9 cellular contexts compared by ENCODE assay signal in the genomic region with DNA sequence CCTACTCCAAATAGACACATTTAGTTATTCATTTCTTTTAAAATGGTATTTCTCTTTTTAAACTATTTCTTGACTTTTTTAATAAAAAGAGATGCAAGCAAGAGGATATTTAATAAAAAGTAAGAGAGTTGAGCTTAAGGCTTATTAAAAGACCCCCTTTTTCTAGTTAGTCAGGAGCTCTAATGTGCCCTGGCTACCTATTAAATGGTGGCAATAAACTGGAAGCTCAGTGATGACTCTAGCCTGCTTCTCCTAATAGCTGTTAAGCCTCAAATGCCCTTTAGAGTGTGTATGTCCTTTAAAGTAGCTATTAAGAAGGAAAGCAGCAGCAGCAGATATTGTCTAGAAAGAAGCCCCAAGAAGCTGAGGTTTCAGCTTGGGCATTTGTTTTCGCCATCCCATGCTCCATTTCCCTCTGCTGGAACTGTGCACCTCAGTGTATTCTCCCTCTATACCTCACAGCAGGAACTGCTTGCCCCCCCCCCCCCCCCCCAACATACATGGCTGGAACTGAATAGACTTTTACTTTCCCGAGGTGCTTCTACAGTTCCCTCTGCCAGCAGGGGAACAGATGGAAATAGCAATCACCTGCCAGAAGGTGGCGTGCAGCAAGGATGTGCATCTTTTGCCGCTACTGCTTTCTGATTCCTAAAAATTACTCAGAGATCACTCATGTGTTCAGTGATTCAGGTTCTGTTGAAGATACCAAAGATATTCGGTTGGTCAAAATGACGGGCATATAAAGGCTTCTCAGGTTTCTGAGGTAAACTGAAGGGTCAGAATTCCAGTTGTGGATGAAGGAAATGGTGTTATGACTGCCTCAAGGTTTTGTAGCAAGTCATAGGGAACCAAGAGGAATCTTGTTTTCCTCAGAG. TPM values are rescaled to one million over a fixed set of nuclear protein-coding genes. Genes with fewer than 3 reads are reported as not detected.
A peak's percentile ranks its signal among the peaks of the same experiment; 100 is the strongest.
DNase-seq lines count a peak whose midpoint lies in the region; ATAC-seq and TF ChIP-seq lines count a peak whose summit lies in the region.
"Had no signal": no experiment of that assay in that cellular context is flagged by ENCODE, and none has a peak within 500 bp of the region (broad histone marks: within the 10 kb centered on the region; RNA-seq: fewer than 3 reads in every experiment).

No MANE protein-coding gene starts in this region.

- in situ Hi-C loops in brain microvascular endothelial cell (cut with HindIII; ENCODE audit: low pct_ligation_motif_present, low sequenced_read_pairs) = loop anchor here (25.0 kb wide), 2 partner anchors 184 to 241 kb away; partner anchors contain the start of gene NUF2

- H3K4me3 ChIP-seq in MG63 = no peak overlapping the region
- H3K4me3 ChIP-seq in SU-DHL-6 (ENCODE audit: insufficient read depth, low read length, poor library complexity, severe bottlenecking) = no peak overlapping the region
- peak overlapping the region; percentile 62 for H3K4me3 ChIP-seq in brain microvascular endothelial cell (ENCODE audit: low read depth, low read length)

- H3K36me3 ChIP-seq in MG63 = no peaks in the 10 kb centered on the region
- no peaks in the 10 kb centered on the region for H3K36me3 ChIP-seq in SU-DHL-6 (ENCODE audit: low read length)
- H3K36me3 ChIP-seq in brain microvascular endothelial cell (replicated peaks) = peaks cover 63% of the 10 kb centered on the region

- H3K9ac ChIP-seq in SU-DHL-6 (ENCODE audit: low read length) = no peak overlapping the region

- H3K79me2 ChIP-seq in SU-DHL-6 (ENCODE audit: insufficient read depth, low read length) = no peaks in the 10 kb centered on the region

- H3K4me2 ChIP-seq in SU-DHL-6 (ENCODE audit: low read depth, low read length, poor library complexity, severe bottlenecking) = no peak overlapping the region

- H3K9me3 ChIP-seq in MG63 (no peaks in the 10 kb centered on the region), SU-DHL-6 (ENCODE audit: insufficient read depth, low read length) (no peaks in the 10 kb centered on the region)

- DNase-seq in DMS53 treated with DMSO at 0.1 percent for 48 hours (lab: John Stamatoyannopoulos, UW; ENCODE audit: unreplicated experiment) = peak; percentile 90
- DNase-seq in MG63 = peak; percentile 78
- DNase-seq in brain microvascular endothelial cell = peak; percentile 88
- DNase-seq in kidney glomerular epithelial cell (lab: John Stamatoyannopoulos, UW) = peak; percentile 98
- DNase-seq in stimulated activated CD4-positive, alpha-beta T cell treated with anti-CD3 and anti-CD28 coated beads, Interleukin-4, amount 100 ng/mL, for 48 hours (ENCODE audit: low read depth in 2 of 2) = peak; percentile 13 to 38
- DNase-seq in activated CD4-positive, CD25-positive, alpha-beta regulatory T cell treated with anti-CD3 and anti-CD28 coated beads, Interleukin-2, amount 50 U/mL, for 72 hours = no peak

- no peak overlapping the region for H3K27ac ChIP-seq in SU-DHL-6 (ENCODE audit: low read depth, low read length)
- H3K27ac ChIP-seq in brain microvascular endothelial cell = peak overlapping the region; percentile 79

- TF ChIP-seq CTCF in SU-DHL-6 (IDR thresholded peaks at IDR 0.05; ENCODE audit: insufficient read depth, low read length, poor library complexity, severe bottlenecking) (peak; percentile 53), brain microvascular endothelial cell (IDR thresholded peaks at IDR 0.05; ENCODE audit: low read depth, low read length, missing control alignments) (peak; percentile 87)

- H3K27me3 ChIP-seq in MG63 (peaks cover 9% of the 10 kb centered on the region; the same call in 1 of the 2 replicates), SU-DHL-6 (ENCODE audit: low read length) (no peaks in the 10 kb centered on the region), brain microvascular endothelial cell (replicated peaks) (no peaks in the 10 kb centered on the region)

- peak; percentile 74 for ATAC-seq in GM21515 (IDR thresholded peaks at IDR 0.05; ENCODE audit: unreplicated experiment)

- no peaks in the 10 kb centered on the region for H4K20me1 ChIP-seq in SU-DHL-6 (ENCODE audit: low read depth, low read length)

- H3F3A ChIP-seq in SU-DHL-6 (ENCODE audit: insufficient read depth) = no peaks in the 10 kb centered on the region

- no peaks in the 10 kb centered on the region for H3K9me2 ChIP-seq in SU-DHL-6 (replicated peaks; ENCODE audit: insufficient read depth, low read length)

- no peak overlapping the region for H2AFZ ChIP-seq in SU-DHL-6 (ENCODE audit: low read depth, low read length, severe bottlenecking)

RNA-seq across cellular contexts. Expression of gene RGS4, which starts 2.5 kb away (rescaled TPM):
- 6.4 and 10.4 TPM in 2 replicates for total RNA-seq in MG63 (2014; rRNA removed; shearing (Covaris generic); ENCODE audit: low replicate concordance)
- total RNA-seq: activated naive CD4-positive, alpha-beta T cell treated with anti-CD3 and anti-CD28 coated beads, Interleukin-2, amount 50 U/mL, for 72 hours had no signal
